In the genomic region with DNA sequence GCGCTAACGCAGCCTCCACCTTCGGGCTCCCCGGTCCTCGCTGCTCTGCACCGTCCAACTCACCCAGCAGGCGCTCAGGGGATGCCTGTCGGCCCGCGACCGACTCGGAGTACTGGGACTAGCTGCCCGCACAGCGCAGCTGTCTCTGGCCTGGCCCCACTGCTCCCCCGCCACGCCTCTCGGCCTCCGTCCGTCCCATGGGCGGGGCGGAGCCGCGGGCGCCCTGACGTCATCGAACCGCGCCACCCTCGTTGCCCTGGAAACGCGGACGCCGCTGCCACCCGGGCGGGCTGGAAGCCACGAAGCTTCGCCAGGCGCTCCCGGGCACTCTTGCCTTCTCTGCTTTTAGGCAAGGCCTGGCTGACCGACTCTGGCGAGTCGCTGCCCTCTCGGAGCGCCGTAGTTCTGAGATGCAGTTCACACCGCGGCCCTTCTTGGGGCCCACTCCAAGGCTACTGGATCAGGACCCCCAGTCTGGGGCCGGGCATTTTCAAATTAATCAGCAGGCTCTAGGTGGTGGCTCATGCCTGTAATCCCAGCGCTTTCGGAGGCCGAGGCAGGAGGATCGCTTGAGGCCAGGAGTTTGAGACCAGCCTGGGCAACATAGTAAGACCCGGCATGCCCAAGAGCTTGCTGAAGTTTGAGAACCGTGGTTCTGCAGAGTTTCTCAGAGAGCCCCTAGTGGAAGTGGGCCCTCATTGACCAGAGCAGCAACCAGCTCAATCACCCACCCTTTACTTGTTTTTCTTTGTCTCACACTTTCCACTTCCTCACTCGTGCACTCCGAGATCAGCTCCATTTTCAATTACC, we compare ENCODE assay signal across 1 cellular context.
TF ChIP-seq lines count a peak whose summit lies in the region.

No MANE protein-coding gene starts in this region.

TF ChIP-seq in HCT116, 20 proteins besides CTCF, POLR2A, EP300 and RAD21 (continued from another document):
- TF ChIP-seq, protein P1, sequence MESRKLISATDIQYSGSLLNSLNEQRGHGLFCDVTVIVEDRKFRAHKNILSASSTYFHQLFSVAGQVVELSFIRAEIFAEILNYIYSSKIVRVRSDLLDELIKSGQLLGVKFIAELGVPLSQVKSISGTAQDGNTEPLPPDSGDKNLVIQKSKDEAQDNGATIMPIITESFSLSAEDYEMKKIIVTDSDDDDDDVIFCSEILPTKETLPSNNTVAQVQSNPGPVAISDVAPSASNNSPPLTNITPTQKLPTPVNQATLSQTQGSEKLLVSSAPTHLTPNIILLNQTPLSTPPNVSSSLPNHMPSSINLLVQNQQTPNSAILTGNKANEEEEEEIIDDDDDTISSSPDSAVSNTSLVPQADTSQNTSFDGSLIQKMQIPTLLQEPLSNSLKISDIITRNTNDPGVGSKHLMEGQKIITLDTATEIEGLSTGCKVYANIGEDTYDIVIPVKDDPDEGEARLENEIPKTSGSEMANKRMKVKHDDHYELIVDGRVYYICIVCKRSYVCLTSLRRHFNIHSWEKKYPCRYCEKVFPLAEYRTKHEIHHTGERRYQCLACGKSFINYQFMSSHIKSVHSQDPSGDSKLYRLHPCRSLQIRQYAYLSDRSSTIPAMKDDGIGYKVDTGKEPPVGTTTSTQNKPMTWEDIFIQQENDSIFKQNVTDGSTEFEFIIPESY (IDR thresholded peaks at IDR 0.05; ENCODE audit: extremely low read depth, insufficient replicate concordance, low read length), result peak; percentile 10
- TF ChIP-seq YY1 (IDR thresholded peaks at IDR 0.05; ENCODE audit: extremely low read depth, insufficient replicate concordance, low read depth, low read length) (no peak), EZH2 (IDR thresholded peaks at IDR 0.05) (no peak), ELF1 (IDR thresholded peaks at IDR 0.05; ENCODE audit: borderline replicate concordance, low read depth) (no peak; the same call in 1 of the 2 replicates)
- TF ChIP-seq, protein P2, sequence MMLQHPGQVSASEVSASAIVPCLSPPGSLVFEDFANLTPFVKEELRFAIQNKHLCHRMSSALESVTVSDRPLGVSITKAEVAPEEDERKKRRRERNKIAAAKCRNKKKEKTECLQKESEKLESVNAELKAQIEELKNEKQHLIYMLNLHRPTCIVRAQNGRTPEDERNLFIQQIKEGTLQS (IDR thresholded peaks at IDR 0.05), result no peak
